Comparison of ENCODE assay signal across 26 cellular contexts in genomic region chr13:66349945-66350344, GRCh38.
"Had no signal": no experiment of that assay in that cellular context is flagged by ENCODE, and none has a peak within 500 bp of the region (broad histone marks: within the 10 kb centered on the region; RNA-seq: fewer than 3 reads in every experiment).

No MANE protein-coding gene starts in this region.

- H3K4me3 ChIP-seq: colonic mucosa, gastrocnemius medialis, heart left ventricle, hepatocyte, left lung, pancreas, right lobe of liver, suprapubic skin, transverse colon had no signal

- H3K27ac Mint-ChIP-seq: dendritic cell treated with granulocyte-macrophage colony-stimulating factor and Interleukin-4, amounts not matched to agents 40 ng/mL and 50 ng/mL, for 4 days; endodermal cell; naive thymus-derived CD4-positive, alpha-beta T cell; stimulated activated naive B cell treated with anti-CD40 and anti-IgM and Interleukin-4, amounts not matched to agents 10 μg/mL and 1 μg/mL and 100 μg/mL, for 72 hours; stimulated activated naive CD8-positive, alpha-beta T cell treated with anti-CD3 and anti-CD28 coated beads, Interleukin-15, Interleukin-2, amounts not matched to agents 100 ng/mL and 50 ng/mL, for 24 hours had no signal

- DNase-seq: colonic mucosa; effector CD8-positive, alpha-beta T cell; endodermal cell; foreskin fibroblast; gastrocnemius medialis; kidney; left lung; mesenchymal stem cell; naive thymus-derived CD4-positive, alpha-beta T cell; pancreas; retina; right lobe of liver; small intestine; stimulated activated CD4-positive, alpha-beta T cell treated with anti-CD3 and anti-CD28 coated beads, Interleukin-15, amount 100 ng/mL, for 24 hours; stimulated activated CD4-positive, alpha-beta T cell treated with anti-CD3 and anti-CD28 coated beads, Interleukin-2, amount 100 ng/mL, for 48 hours; stimulated activated naive B cell treated with anti-CD40 and anti-IgM and Interleukin-4, amounts not matched to agents 10 μg/mL and 1 μg/mL and 100 μg/mL, for 72 hours; transverse colon had no signal

- H3K36me3 ChIP-seq: colonic mucosa, gastrocnemius medialis, heart left ventricle, left lung, neutrophil, pancreas, right lobe of liver, suprapubic skin, transverse colon had no signal

- H3K4me2 ChIP-seq: hepatocyte had no signal

- H2AFZ ChIP-seq: hepatocyte had no signal

- H3K27me3 Mint-ChIP-seq: dendritic cell treated with granulocyte-macrophage colony-stimulating factor and Interleukin-4, amounts not matched to agents 40 ng/mL and 50 ng/mL, for 4 days; naive thymus-derived CD4-positive, alpha-beta T cell; stimulated activated naive B cell treated with anti-CD40 and anti-IgM and Interleukin-4, amounts not matched to agents 10 μg/mL and 1 μg/mL and 100 μg/mL, for 72 hours; stimulated activated naive CD8-positive, alpha-beta T cell treated with anti-CD3 and anti-CD28 coated beads, Interleukin-15, Interleukin-2, amounts not matched to agents 100 ng/mL and 50 ng/mL, for 24 hours had no signal

- H3K9me3 Mint-ChIP-seq: endodermal cell; neural crest cell; stimulated activated naive B cell treated with anti-CD40 and anti-IgM and Interleukin-4, amounts not matched to agents 10 μg/mL and 1 μg/mL and 100 μg/mL, for 72 hours had no signal

- H3K36me3 Mint-ChIP-seq: naive thymus-derived CD4-positive, alpha-beta T cell; stimulated activated naive B cell treated with anti-CD40 and anti-IgM and Interleukin-4, amounts not matched to agents 10 μg/mL and 1 μg/mL and 100 μg/mL, for 72 hours had no signal

- H3K4me1 Mint-ChIP-seq: naive thymus-derived CD4-positive, alpha-beta T cell; stimulated activated naive B cell treated with anti-CD40 and anti-IgM and Interleukin-4, amounts not matched to agents 10 μg/mL and 1 μg/mL and 100 μg/mL, for 72 hours had no signal

- H3K4me3 Mint-ChIP-seq: dendritic cell treated with granulocyte-macrophage colony-stimulating factor and Interleukin-4, amounts not matched to agents 40 ng/mL and 50 ng/mL, for 4 days; endodermal cell; naive thymus-derived CD4-positive, alpha-beta T cell; neural crest cell; stimulated activated naive B cell treated with anti-CD40 and anti-IgM and Interleukin-4, amounts not matched to agents 10 μg/mL and 1 μg/mL and 100 μg/mL, for 72 hours; stimulated activated naive CD8-positive, alpha-beta T cell treated with anti-CD3 and anti-CD28 coated beads, Interleukin-15, Interleukin-2, amounts not matched to agents 100 ng/mL and 50 ng/mL, for 24 hours had no signal

- H3K79me2 ChIP-seq: hepatocyte had no signal

- ATAC-seq: esophagus mucosa; gastrocnemius medialis; naive thymus-derived CD4-positive, alpha-beta T cell; stimulated activated naive B cell treated with anti-CD40 and anti-IgM and Interleukin-4, amounts not matched to agents 10 μg/mL and 1 μg/mL and 100 μg/mL, for 72 hours had no signal

- H3K27ac ChIP-seq: colonic mucosa, epithelial cell of prostate, gastrocnemius medialis, hepatocyte, left lung, neutrophil, pancreas, right lobe of liver, suprapubic skin, transverse colon had no signal

- H3K4me1 ChIP-seq: colonic mucosa, gastrocnemius medialis, left lung, right lobe of liver, suprapubic skin had no signal

- H3K9me3 ChIP-seq: colonic mucosa, gastrocnemius medialis, heart left ventricle, left lung, neutrophil, pancreas, right lobe of liver, suprapubic skin, transverse colon had no signal
